ENCODE assay signal across 8 cellular contexts in the genomic region with DNA sequence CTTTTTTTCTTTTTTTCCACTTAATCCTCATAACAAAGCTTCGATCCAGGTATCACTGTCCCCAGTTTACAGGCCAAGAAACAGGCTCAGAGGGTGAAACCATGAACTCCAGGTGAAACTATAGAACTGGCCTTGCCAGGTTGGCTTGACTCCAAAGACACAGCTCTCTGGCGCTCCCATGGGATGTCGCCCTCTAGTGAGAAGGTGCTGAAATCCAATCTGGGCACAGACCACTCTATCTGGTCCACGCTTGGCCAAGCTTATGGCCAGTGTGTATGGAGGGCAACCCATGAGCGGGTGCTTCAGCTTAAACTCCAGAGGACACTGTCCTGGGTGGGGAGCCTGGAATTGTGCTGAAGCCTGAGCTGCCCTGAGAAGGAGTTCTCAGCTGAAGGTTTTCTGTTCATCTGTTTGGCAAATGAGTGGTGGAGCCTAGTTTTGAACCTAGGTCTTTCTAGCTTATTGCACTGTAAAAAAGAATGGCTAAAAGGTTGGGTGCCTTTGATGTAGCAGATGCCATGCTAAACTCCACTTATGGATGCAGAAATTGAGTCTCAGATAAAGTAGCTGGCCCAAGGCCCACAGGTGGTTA.
DNase-seq lines count a peak whose midpoint lies in the region; ATAC-seq and TF ChIP-seq lines count a peak whose summit lies in the region.

No MANE protein-coding gene starts in this region.

- no peaks in the 10 kb centered on the region for H3K27me3 ChIP-seq in GM23338 (ENCODE audit: insufficient read depth)

- TF ChIP-seq CTCF in C4-2B (conservative IDR thresholded peaks at IDR 0.05): peak; percentile 85
- peak; percentile 71 to 85 for TF ChIP-seq CTCF in GM23338 (conservative IDR thresholded peaks at IDR 0.05; ENCODE audit: low read depth in 2 of 2)

- H3K27me3 Mint-ChIP-seq in GM23338 (ENCODE audit: insufficient read depth, low read depth, poor library complexity): peaks cover 7% of the 10 kb centered on the region

- H3K4me1 Mint-ChIP-seq in GM23338: peaks cover 15% of the 10 kb centered on the region

- in situ Hi-C loops in SK-MEL-5 (cut with HindIII; ENCODE audit: low pct_unique_long_range_greater_than_20kb, low sequenced_read_pairs): loop anchor here (25.0 kb wide), 1 partner anchor 355 kb away; no protein-coding TSS in a partner anchor

- H3K4me1 ChIP-seq in GM23338 (ENCODE audit: insufficient read depth): peaks cover 4% of the 10 kb centered on the region

- no peak overlapping the region for H3K4me3 Mint-ChIP-seq in GM23338

- H3K9me3 Mint-ChIP-seq in GM23338: no peaks in the 10 kb centered on the region

- H3K9me2 ChIP-seq in GM23338 (ENCODE audit: insufficient read depth): no peaks in the 10 kb centered on the region

- ATAC-seq in GM23338 (peak; percentile 84), GM21367 (IDR thresholded peaks at IDR 0.05; ENCODE audit: unreplicated experiment) (no peak), HG03439 (IDR thresholded peaks at IDR 0.05; ENCODE audit: unreplicated experiment) (no peak)

- H3K4me2 ChIP-seq in GM23338: no peak overlapping the region

- no peaks in the 10 kb centered on the region for H3K79me2 ChIP-seq in GM23338 (replicated peaks; ENCODE audit: insufficient read depth)

- DNase-seq in GM23338 (ENCODE audit: low spot score) (peak; percentile 71), SK-MEL-5 (ENCODE audit: low read depth, low spot score) (peak; percentile 62), iPS-NIHi7 (ENCODE audit: extremely low spot score) (peak; percentile 78), NCI-H1930 (lab: John Stamatoyannopoulos, UW) (no peak), NCI-H2227 treated with DMSO at 0.1 percent for 48 hours (lab: John Stamatoyannopoulos, UW) (no peak)

- no peaks in the 10 kb centered on the region for H3K36me3 ChIP-seq in GM23338 (ENCODE audit: insufficient read depth)

- H2AFZ ChIP-seq in GM23338: no peak overlapping the region

- no peak overlapping the region for H3K4me3 ChIP-seq in GM23338

- peaks cover 47% of the 10 kb centered on the region for H3K36me3 Mint-ChIP-seq in GM23338 (ENCODE audit: low read depth)

- H3K27ac Mint-ChIP-seq in GM23338: no peak overlapping the region

- H3F3A ChIP-seq in GM23338 (replicated peaks; ENCODE audit: low read depth): no peaks in the 10 kb centered on the region

- H4K20me1 ChIP-seq in GM23338 (replicated peaks; ENCODE audit: insufficient read depth): no peaks in the 10 kb centered on the region

- H3K27ac ChIP-seq in C4-2B (no peak overlapping the region), GM23338 (ENCODE audit: low read depth) (no peak overlapping the region)

TF ChIP-seq in GM23338, 12 proteins besides CTCF, POLR2A, EP300 and RAD21:
- no peak for TF ChIP-seq ETS1 (IDR thresholded peaks at IDR 0.05)
- TF ChIP-seq, protein P1, sequence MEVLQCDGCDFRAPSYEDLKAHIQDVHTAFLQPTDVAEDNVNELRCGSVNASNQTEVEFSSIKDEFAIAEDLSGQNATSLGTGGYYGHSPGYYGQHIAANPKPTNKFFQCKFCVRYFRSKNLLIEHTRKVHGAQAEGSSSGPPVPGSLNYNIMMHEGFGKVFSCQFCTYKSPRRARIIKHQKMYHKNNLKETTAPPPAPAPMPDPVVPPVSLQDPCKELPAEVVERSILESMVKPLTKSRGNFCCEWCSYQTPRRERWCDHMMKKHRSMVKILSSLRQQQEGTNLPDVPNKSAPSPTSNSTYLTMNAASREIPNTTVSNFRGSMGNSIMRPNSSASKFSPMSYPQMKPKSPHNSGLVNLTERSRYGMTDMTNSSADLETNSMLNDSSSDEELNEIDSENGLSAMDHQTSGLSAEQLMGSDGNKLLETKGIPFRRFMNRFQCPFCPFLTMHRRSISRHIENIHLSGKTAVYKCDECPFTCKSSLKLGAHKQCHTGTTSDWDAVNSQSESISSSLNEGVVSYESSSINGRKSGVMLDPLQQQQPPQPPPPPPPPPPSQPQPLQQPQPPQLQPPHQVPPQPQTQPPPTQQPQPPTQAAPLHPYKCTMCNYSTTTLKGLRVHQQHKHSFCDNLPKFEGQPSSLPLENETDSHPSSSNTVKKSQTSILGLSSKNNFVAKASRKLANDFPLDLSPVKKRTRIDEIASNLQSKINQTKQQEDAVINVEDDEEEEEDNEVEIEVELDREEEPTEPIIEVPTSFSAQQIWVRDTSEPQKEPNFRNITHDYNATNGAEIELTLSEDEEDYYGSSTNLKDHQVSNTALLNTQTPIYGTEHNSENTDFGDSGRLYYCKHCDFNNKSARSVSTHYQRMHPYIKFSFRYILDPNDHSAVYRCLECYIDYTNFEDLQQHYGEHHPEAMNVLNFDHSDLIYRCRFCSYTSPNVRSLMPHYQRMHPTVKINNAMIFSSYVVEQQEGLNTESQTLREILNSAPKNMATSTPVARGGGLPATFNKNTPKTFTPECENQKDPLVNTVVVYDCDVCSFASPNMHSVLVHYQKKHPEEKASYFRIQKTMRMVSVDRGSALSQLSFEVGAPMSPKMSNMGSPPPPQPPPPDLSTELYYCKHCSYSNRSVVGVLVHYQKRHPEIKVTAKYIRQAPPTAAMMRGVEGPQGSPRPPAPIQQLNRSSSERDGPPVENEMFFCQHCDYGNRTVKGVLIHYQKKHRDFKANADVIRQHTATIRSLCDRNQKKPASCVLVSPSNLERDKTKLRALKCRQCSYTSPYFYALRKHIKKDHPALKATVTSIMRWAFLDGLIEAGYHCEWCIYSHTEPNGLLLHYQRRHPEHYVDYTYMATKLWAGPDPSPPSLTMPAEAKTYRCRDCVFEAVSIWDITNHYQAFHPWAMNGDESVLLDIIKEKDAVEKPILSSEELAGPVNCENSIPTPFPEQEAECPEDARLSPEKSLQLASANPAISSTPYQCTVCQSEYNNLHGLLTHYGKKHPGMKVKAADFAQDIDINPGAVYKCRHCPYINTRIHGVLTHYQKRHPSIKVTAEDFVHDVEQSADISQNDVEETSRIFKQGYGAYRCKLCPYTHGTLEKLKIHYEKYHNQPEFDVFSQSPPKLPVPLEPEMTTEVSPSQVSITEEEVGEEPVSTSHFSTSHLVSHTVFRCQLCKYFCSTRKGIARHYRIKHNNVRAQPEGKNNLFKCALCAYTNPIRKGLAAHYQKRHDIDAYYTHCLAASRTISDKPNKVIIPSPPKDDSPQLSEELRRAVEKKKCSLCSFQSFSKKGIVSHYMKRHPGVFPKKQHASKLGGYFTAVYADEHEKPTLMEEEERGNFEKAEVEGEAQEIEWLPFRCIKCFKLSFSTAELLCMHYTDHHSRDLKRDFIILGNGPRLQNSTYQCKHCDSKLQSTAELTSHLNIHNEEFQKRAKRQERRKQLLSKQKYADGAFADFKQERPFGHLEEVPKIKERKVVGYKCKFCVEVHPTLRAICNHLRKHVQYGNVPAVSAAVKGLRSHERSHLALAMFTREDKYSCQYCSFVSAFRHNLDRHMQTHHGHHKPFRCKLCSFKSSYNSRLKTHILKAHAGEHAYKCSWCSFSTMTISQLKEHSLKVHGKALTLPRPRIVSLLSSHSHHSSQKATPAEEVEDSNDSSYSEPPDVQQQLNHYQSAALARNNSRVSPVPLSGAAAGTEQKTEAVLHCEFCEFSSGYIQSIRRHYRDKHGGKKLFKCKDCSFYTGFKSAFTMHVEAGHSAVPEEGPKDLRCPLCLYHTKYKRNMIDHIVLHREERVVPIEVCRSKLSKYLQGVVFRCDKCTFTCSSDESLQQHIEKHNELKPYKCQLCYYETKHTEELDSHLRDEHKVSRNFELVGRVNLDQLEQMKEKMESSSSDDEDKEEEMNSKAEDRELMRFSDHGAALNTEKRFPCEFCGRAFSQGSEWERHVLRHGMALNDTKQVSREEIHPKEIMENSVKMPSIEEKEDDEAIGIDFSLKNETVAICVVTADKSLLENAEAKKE (CRISPR knock-in tag; IDR thresholded peaks at IDR 0.05): 0 out of 2 replicates have a peak, but pooled peaks have one; percentile 16

Comparison
In these comparisons a context has a peak if more than half of its experiments do, and no peak if none do; other contexts are left out.
1. DNase-seq: peak in GM23338 (single experiment), SK-MEL-5 (single experiment) and iPS-NIHi7 (single experiment); none in NCI-H1930 (0 of 2) and NCI-H2227 treated with DMSO at 0.1 percent for 48 hours (single experiment).